Comparison of ENCODE assay signal across 28 cellular contexts in genomic region chr4:11397146-11397545, GRCh38. TPM values are rescaled to one million over a fixed set of nuclear protein-coding genes. Genes with fewer than 3 reads are reported as not detected.
A peak's percentile ranks its signal among the peaks of the same experiment; 100 is the strongest.
DNase-seq lines count a peak whose midpoint lies in the region; ATAC-seq and TF ChIP-seq lines count a peak whose summit lies in the region.
"Had no signal": no experiment of that assay in that cellular context is flagged by ENCODE, and none has a peak within 500 bp of the region (broad histone marks: within the 10 kb centered on the region; RNA-seq: fewer than 3 reads in every experiment).

No MANE protein-coding gene starts in this region.

- no peaks in the 10 kb centered on the region for H4K20me1 ChIP-seq in hepatocyte (ENCODE audit: insufficient read depth, poor library complexity, severe bottlenecking)

- H3K27me3 Mint-ChIP-seq in activated T-helper 17 cell treated with anti-CD3 and anti-CD28 coated beads, Interleukin-2, amount 50 U/mL, for 72 hours = no peaks in the 10 kb centered on the region
- H3K27me3 Mint-ChIP-seq: activated naive CD8-positive, alpha-beta T cell; T-cell had no signal

- no peak overlapping the region for H2AFZ ChIP-seq in hepatocyte

- H3K27ac ChIP-seq in hepatocyte = no peak overlapping the region
- H3K27ac ChIP-seq: A549, esophagus muscularis mucosa, gastroesophageal sphincter, transverse colon had no signal

- no peaks in the 10 kb centered on the region for H3K9me3 Mint-ChIP-seq in activated T-helper 17 cell treated with anti-CD3 and anti-CD28 coated beads, Interleukin-2, amount 50 U/mL, for 72 hours
- H3K9me3 Mint-ChIP-seq: natural killer cell, T-cell had no signal

- H3K4me2 ChIP-seq in hepatocyte = no peak overlapping the region
- H3K4me2 ChIP-seq: A549 had no signal

- H3K36me3 Mint-ChIP-seq in activated T-helper 17 cell treated with anti-CD3 and anti-CD28 coated beads, Interleukin-2, amount 50 U/mL, for 72 hours (ENCODE audit: low read depth) = no peaks in the 10 kb centered on the region
- H3K36me3 Mint-ChIP-seq: activated naive CD8-positive, alpha-beta T cell; natural killer cell; T-cell had no signal

- no peaks in the 10 kb centered on the region for H3K9me2 ChIP-seq in hepatocyte (replicated peaks; ENCODE audit: insufficient read depth)

- no peak overlapping the region for H3K27ac Mint-ChIP-seq in activated T-helper 17 cell treated with anti-CD3 and anti-CD28 coated beads, Interleukin-2, amount 50 U/mL, for 72 hours
- H3K27ac Mint-ChIP-seq: activated naive CD8-positive, alpha-beta T cell; natural killer cell; T-cell had no signal

- no peaks in the 10 kb centered on the region for H3K4me1 Mint-ChIP-seq in activated T-helper 17 cell treated with anti-CD3 and anti-CD28 coated beads, Interleukin-2, amount 50 U/mL, for 72 hours
- H3K4me1 Mint-ChIP-seq: natural killer cell, T-cell had no signal

- no peak overlapping the region for H3K4me3 Mint-ChIP-seq in activated T-helper 17 cell treated with anti-CD3 and anti-CD28 coated beads, Interleukin-2, amount 50 U/mL, for 72 hours
- H3K4me3 Mint-ChIP-seq: activated naive CD8-positive, alpha-beta T cell; natural killer cell; T-cell had no signal

- TF ChIP-seq CTCF in hepatocyte (IDR thresholded peaks at IDR 0.05; ENCODE audit: poor library complexity) = no peak

- 15% methylated on average over 1 of the region's 1 CpG for WGBS in hepatocyte (ENCODE audit: low lambda C conversion rate, missing lambda C conversion rate)

- no peak overlapping the region for H3K4me3 ChIP-seq in hepatocyte
- H3K4me3 ChIP-seq: A549, esophagus muscularis mucosa, gastroesophageal sphincter, MG63, ovary, stomach, transverse colon had no signal

- intact Hi-C loops in left cardiac atrium (cut with DNase I) = no loop called here
- intact Hi-C loops in Right ventricle myocardium inferior (cut with DNase I) = no loop called here

- no peaks in the 10 kb centered on the region for H3K79me2 ChIP-seq in hepatocyte

- H3K4me1 ChIP-seq in hepatocyte (ENCODE audit: insufficient read depth) = no peaks in the 10 kb centered on the region
- H3K4me1 ChIP-seq: A549, gastroesophageal sphincter, transverse colon had no signal

- H3K36me3 ChIP-seq in hepatocyte (replicated peaks; ENCODE audit: insufficient read depth, low read depth) = no peaks in the 10 kb centered on the region
- H3K36me3 ChIP-seq: MG63, transverse colon had no signal

- H3K27me3 ChIP-seq in hepatocyte = no peaks in the 10 kb centered on the region
- H3K27me3 ChIP-seq: esophagus muscularis mucosa, gastroesophageal sphincter, MG63, ovary, stomach, transverse colon had no signal

- no peaks in the 10 kb centered on the region for H3K9me3 ChIP-seq in hepatocyte (ENCODE audit: low read depth)
- H3K9me3 ChIP-seq: A549, esophagus muscularis mucosa, MG63, ovary, transverse colon had no signal

- ATAC-seq in left cardiac atrium (peak; percentile 15 to 97), Right ventricle myocardium inferior (no peak), HG03439 (IDR thresholded peaks at IDR 0.05; ENCODE audit: unreplicated experiment) (no peak)
- no peak for ATAC-seq in activated T-helper 17 cell treated with anti-CD3 and anti-CD28 coated beads, Interleukin-2, amount 50 U/mL, for 72 hours (replicated peaks)
- ATAC-seq: gastroesophageal sphincter, HepG2, natural killer cell, T-cell had no signal

- DNase-seq in left cardiac atrium (no peak), Right ventricle myocardium inferior (ENCODE audit: missing footprints) (no peak), SW 1271 (lab: John Stamatoyannopoulos, UW) (peak; percentile 39 to 76), hepatocyte (ENCODE audit: low spot score) (peak; percentile 17), SKM-1 treated with dmso at 0.1 percent for 144 hours (lab: John Stamatoyannopoulos, UW; ENCODE audit: unreplicated experiment) (no peak)
- DNase-seq in activated CD8-positive, alpha-beta memory T cell treated with anti-CD3 and anti-CD28 coated beads, Interleukin-2, amount 50 U/mL, for 4 hours = no peak
- DNase-seq: COR-L47, DND-41, MG63, natural killer cell, NCI-H146, NCI-H2171, NCI-H526, ovary, right cardiac atrium, Right ventricle myocardium superior, stomach, T-cell, transverse colon had no signal

RNA-seq across cellular contexts. Expression of gene HS3ST1, which starts 31.5 kb away (rescaled TPM):
- total RNA-seq in left cardiac atrium (1 to 10 TPM; 1.9 to 7.6 TPM), Right ventricle myocardium inferior (1.4 TPM), hepatocyte (1.5 and 1.7 TPM in 2 replicates)
- 6.9 and 7.4 TPM in 2 replicates for polyA plus RNA-seq in hepatocyte
- under 1 TPM; 0.05 to 0.19 TPM for total RNA-seq in activated T-helper 17 cell treated with anti-CD3 and anti-CD28 coated beads, Interleukin-2, amount 50 U/mL, for 72 hours
- total RNA-seq: activated CD8-positive, alpha-beta memory T cell treated with anti-CD3 and anti-CD28 coated beads for 36 hours; HepG2; natural killer cell had no signal
- polyA plus RNA-seq: BJ, HepG2 had no signal

Comparison
In these comparisons a context has a peak if more than half of its experiments do, and no peak if none do; other contexts are left out.
1. ATAC-seq: peak in left cardiac atrium (2 of 2); none in Right ventricle myocardium inferior (single experiment), activated T-helper 17 cell treated with anti-CD3 and anti-CD28 coated beads, Interleukin-2, amount 50 U/mL, for 72 hours (single experiment) and HG03439 (single experiment).
2. DNase-seq: peak in SW 1271 (2 of 2) and hepatocyte (single experiment); none in left cardiac atrium (single experiment), Right ventricle myocardium inferior (single experiment), activated CD8-positive, alpha-beta memory T cell treated with anti-CD3 and anti-CD28 coated beads, Interleukin-2, amount 50 U/mL, for 4 hours (single experiment) and SKM-1 treated with dmso at 0.1 percent for 144 hours (single experiment).